In the genomic region with DNA sequence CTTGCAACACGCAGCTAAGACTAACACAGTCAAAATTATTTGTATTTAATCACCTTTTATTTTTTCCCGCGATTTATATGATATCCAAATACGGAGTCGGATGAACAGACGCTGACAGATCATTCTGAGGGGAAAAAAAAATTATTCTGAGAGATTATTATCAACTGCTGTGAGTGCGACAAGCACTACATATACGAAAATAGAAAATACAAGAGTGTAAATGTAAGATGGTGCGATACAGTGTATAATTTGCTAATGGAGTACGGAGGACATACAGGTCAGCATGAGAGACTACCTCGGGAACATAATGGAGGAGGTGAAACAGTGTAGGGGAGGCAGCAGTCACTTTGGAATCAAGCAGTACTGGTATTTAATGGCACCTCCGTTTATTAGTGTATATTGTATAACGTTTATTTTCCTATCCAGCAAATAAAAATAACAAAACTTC, we compare ENCODE assay signal across 8 cellular contexts. TPM values are rescaled to one million over a fixed set of nuclear protein-coding genes. Genes with fewer than 3 reads are reported as not detected.
DNase-seq lines count a peak whose midpoint lies in the region; ATAC-seq, FAIRE-seq and TF ChIP-seq lines count a peak whose summit lies in the region.

No MANE protein-coding gene starts in this region.

- H3K9me3 Mint-ChIP-seq in effector memory CD8-positive, alpha-beta T cell: no peaks in the 10 kb centered on the region

- H4K20me1 ChIP-seq in neural cell (ENCODE audit: insufficient read depth): no peaks in the 10 kb centered on the region

- H3K36me3 ChIP-seq in GM06990 (ENCODE audit: control insufficient read depth, insufficient read depth, low read length) (no peaks in the 10 kb centered on the region), neural cell (ENCODE audit: insufficient read depth, low read length) (no peaks in the 10 kb centered on the region)

- H3K9me3 ChIP-seq in neural cell (ENCODE audit: low read length): no peaks in the 10 kb centered on the region

- TF ChIP-seq EP300 in neural cell (conservative IDR thresholded peaks at IDR 0.05; ENCODE audit: poor library complexity, severe bottlenecking): no peak

- TF ChIP-seq CTCF in GM06990 (IDR thresholded peaks at IDR 0.05; ENCODE audit: insufficient read depth, low read length, poor library complexity, severe bottlenecking) (no peak), neural cell (IDR thresholded peaks at IDR 0.05; ENCODE audit: poor library complexity, severe bottlenecking) (no peak)

- peaks cover 11% of the 10 kb centered on the region for H3K79me2 ChIP-seq in neural cell (replicated peaks; ENCODE audit: insufficient read depth, low read length)

- H2AFZ ChIP-seq in neural cell (ENCODE audit: low read depth, low read length): peak overlapping the region; percentile 83

- H3K9me2 ChIP-seq in neural cell (ENCODE audit: insufficient read depth, low read length): no peaks in the 10 kb centered on the region

- no peak for FAIRE-seq in HTR-8/SVneo (lab: Jason Lieb, UNC)

- peaks cover 24% of the 10 kb centered on the region for H3K36me3 Mint-ChIP-seq in effector memory CD8-positive, alpha-beta T cell (ENCODE audit: insufficient read depth)

- H3K4me3 Mint-ChIP-seq in effector memory CD8-positive, alpha-beta T cell: peak overlapping the region; percentile 99

- H3K4me3 ChIP-seq in GM06990 (replicated peaks; ENCODE audit: low read depth, low read length) (peak overlapping the region; percentile 91), neural cell (ENCODE audit: low read length) (peak overlapping the region; percentile 91)

- H3K4me2 ChIP-seq in neural cell (ENCODE audit: low read length): peak overlapping the region; percentile 60

- DNase-seq in GM06990 (ENCODE audit: extremely low read depth, insufficient read length) (no peak), NCI-H82 (lab: John Stamatoyannopoulos, UW) (peak; percentile 35), epidermal melanocyte (ENCODE audit: insufficient read length, low spot score) (no peak), HTR-8/SVneo (ENCODE audit: insufficient read length, low spot score) (no peak), COLO829 (ENCODE audit: low spot score) (no peak)
- no peak for DNase-seq in effector memory CD8-positive, alpha-beta T cell

- H3K27me3 Mint-ChIP-seq in effector memory CD8-positive, alpha-beta T cell: no peaks in the 10 kb centered on the region

- H3K27ac Mint-ChIP-seq in effector memory CD8-positive, alpha-beta T cell: peak overlapping the region; percentile 99

- H3K9ac ChIP-seq in neural cell (ENCODE audit: low read length): peak overlapping the region; percentile 56

- H3K27ac ChIP-seq in neural cell (ENCODE audit: low read length): peak overlapping the region; percentile 75

- no peaks in the 10 kb centered on the region for H3K27me3 ChIP-seq in GM06990 (replicated peaks; ENCODE audit: control insufficient read depth, insufficient read depth, low read length)
- H3K27me3 ChIP-seq in neural cell (ENCODE audit: insufficient read depth, low read depth, low read length): no peaks in the 10 kb centered on the region

- no peak for ATAC-seq in effector memory CD8-positive, alpha-beta T cell (replicated peaks)
- ATAC-seq in HG02938 (IDR thresholded peaks at IDR 0.05; ENCODE audit: unreplicated experiment): no peak

- no peak for TF ChIP-seq RAD21 in neural cell (conservative IDR thresholded peaks at IDR 0.05)

- peaks cover 14% of the 10 kb centered on the region for H3F3A ChIP-seq in neural cell (ENCODE audit: insufficient read depth, low read length, poor library complexity, severe bottlenecking)

- H3K4me1 Mint-ChIP-seq in effector memory CD8-positive, alpha-beta T cell (ENCODE audit: low read depth in 2 of 2): peaks cover 30 to 34% of the 10 kb centered on the region in 2 donors

TF ChIP-seq in neural cell, 6 proteins besides CTCF, POLR2A, EP300 and RAD21:
- TF ChIP-seq SMC3 (conservative IDR thresholded peaks at IDR 0.05; ENCODE audit: poor library complexity) (no peak), TAF1 (IDR thresholded peaks at IDR 0.05; ENCODE audit: low read depth) (no peak), MXI1 (conservative IDR thresholded peaks at IDR 0.05; ENCODE audit: poor library complexity, severe bottlenecking) (no peak), EZH2 (IDR thresholded peaks at IDR 0.05; ENCODE audit: borderline replicate concordance, insufficient read depth, low read length, poor library complexity, severe bottlenecking) (no peak), POLR2AphosphoS5 (IDR thresholded peaks at IDR 0.05) (no peak)
- TF ChIP-seq, protein P1, sequence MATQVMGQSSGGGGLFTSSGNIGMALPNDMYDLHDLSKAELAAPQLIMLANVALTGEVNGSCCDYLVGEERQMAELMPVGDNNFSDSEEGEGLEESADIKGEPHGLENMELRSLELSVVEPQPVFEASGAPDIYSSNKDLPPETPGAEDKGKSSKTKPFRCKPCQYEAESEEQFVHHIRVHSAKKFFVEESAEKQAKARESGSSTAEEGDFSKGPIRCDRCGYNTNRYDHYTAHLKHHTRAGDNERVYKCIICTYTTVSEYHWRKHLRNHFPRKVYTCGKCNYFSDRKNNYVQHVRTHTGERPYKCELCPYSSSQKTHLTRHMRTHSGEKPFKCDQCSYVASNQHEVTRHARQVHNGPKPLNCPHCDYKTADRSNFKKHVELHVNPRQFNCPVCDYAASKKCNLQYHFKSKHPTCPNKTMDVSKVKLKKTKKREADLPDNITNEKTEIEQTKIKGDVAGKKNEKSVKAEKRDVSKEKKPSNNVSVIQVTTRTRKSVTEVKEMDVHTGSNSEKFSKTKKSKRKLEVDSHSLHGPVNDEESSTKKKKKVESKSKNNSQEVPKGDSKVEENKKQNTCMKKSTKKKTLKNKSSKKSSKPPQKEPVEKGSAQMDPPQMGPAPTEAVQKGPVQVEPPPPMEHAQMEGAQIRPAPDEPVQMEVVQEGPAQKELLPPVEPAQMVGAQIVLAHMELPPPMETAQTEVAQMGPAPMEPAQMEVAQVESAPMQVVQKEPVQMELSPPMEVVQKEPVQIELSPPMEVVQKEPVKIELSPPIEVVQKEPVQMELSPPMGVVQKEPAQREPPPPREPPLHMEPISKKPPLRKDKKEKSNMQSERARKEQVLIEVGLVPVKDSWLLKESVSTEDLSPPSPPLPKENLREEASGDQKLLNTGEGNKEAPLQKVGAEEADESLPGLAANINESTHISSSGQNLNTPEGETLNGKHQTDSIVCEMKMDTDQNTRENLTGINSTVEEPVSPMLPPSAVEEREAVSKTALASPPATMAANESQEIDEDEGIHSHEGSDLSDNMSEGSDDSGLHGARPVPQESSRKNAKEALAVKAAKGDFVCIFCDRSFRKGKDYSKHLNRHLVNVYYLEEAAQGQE (IDR thresholded peaks at IDR 0.05; ENCODE audit: borderline replicate concordance): no peak

RNA-seq across cellular contexts. Expression of a gene that starts 2.8 kb away (rescaled TPM):
- 7.3 and 9.1 TPM in 2 replicates for polyA plus RNA-seq in neural cell
- polyA minus RNA-seq in neural cell: 34.3 and 35.1 TPM in 2 replicates

RNA-seq across cellular contexts. Expression of a gene that starts 21.5 kb away (rescaled TPM):
- 77.7 and 80.8 TPM in 2 replicates for polyA plus RNA-seq in neural cell
- polyA minus RNA-seq in neural cell: 125 and 130 TPM in 2 replicates
